Comparison of ENCODE assay signal across 28 cellular contexts in the genomic region with DNA sequence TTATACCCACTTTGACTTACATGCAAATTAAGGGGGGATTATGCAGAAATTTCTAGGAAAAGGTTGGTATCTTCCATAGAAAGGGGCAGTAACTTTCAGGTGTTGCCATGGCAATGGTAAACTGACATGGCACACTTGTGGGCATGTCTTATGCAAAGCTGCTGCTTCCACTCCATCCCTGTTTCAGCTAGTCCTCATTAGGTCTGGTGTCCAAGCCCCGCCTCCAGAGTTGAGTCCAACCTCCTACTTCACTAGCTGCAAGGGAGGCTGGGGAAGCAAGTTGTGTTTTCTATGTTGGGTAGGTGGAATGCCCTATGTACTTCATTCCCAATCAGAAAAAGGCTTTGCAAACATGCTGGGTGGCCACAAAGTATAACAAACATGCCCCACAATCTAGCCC. TPM values are rescaled to one million over a fixed set of nuclear protein-coding genes. Genes with fewer than 3 reads are reported as not detected.
"Had no signal": no experiment of that assay in that cellular context is flagged by ENCODE, and none has a peak within 500 bp of the region (broad histone marks: within the 10 kb centered on the region; RNA-seq: fewer than 3 reads in every experiment).

No MANE protein-coding gene starts in this region.

- H3K36me3 Mint-ChIP-seq: activated CD8-positive, alpha-beta memory T cell treated with anti-CD3 and anti-CD28 coated beads, Interleukin-2, amount 10 ng/mL, durations not matched to agents 7 days and 5 days had no signal

- H3K27ac Mint-ChIP-seq: activated CD8-positive, alpha-beta memory T cell treated with anti-CD3 and anti-CD28 coated beads, Interleukin-2, amount 10 ng/mL, durations not matched to agents 7 days and 5 days; activated naive CD4-positive, alpha-beta T cell treated with anti-CD3 and anti-CD28 coated beads for 36 hours; activated naive CD8-positive, alpha-beta T cell; activated T-cell treated with anti-CD3 and anti-CD28 coated beads, Interleukin-2, amount 50 U/mL, for 24 hours; activated T-helper 1 cell treated with anti-CD3 and anti-CD28 coated beads, Interleukin-12 subunit alpha, Interleukin-12 subunit beta, Interleukin-2, Interleukin-4 antibody, amounts not matched to agents 30 ng/mL and 10 ng/mL and 1 ng/mL, durations not matched to agents 14 hours and 24 hours and 36 hours had no signal

- ATAC-seq: activated CD4-positive, CD25-positive, alpha-beta regulatory T cell treated with anti-CD3 and anti-CD28 coated beads, Interleukin-2, amount 50 U/mL, for 24 hours; activated CD8-positive, alpha-beta memory T cell treated with anti-CD3 and anti-CD28 coated beads, Interleukin-2, amount 10 ng/mL, durations not matched to agents 7 days and 5 days had no signal

- H3K27ac ChIP-seq: brain microvascular endothelial cell, cardiac muscle cell, Peyer's patch, RWPE1, SJCRH30, WERI-Rb-1 had no signal

- H3K27me3 Mint-ChIP-seq: activated naive CD8-positive, alpha-beta T cell; activated T-cell treated with anti-CD3 and anti-CD28 coated beads, Interleukin-2, amount 50 U/mL, for 24 hours had no signal

- H3K36me3 ChIP-seq: brain microvascular endothelial cell, cardiac muscle cell, MG63, Peyer's patch, SJCRH30, WERI-Rb-1 had no signal

- H3K9me3 Mint-ChIP-seq: activated naive CD4-positive, alpha-beta T cell treated with anti-CD3 and anti-CD28 coated beads for 36 hours; activated T-cell treated with anti-CD3 and anti-CD28 coated beads, Interleukin-2, amount 50 U/mL, for 24 hours; activated T-helper 1 cell treated with anti-CD3 and anti-CD28 coated beads, Interleukin-12 subunit alpha, Interleukin-12 subunit beta, Interleukin-2, Interleukin-4 antibody, amounts not matched to agents 30 ng/mL and 10 ng/mL and 1 ng/mL, durations not matched to agents 14 hours and 24 hours and 36 hours had no signal

- H3K4me2 ChIP-seq: SK-N-SH had no signal

- H3K4me3 Mint-ChIP-seq: activated CD8-positive, alpha-beta memory T cell treated with anti-CD3 and anti-CD28 coated beads, Interleukin-2, amount 10 ng/mL, durations not matched to agents 7 days and 5 days; activated naive CD4-positive, alpha-beta T cell treated with anti-CD3 and anti-CD28 coated beads for 36 hours; activated naive CD8-positive, alpha-beta T cell; activated T-cell treated with anti-CD3 and anti-CD28 coated beads, Interleukin-2, amount 50 U/mL, for 24 hours; activated T-helper 1 cell treated with anti-CD3 and anti-CD28 coated beads, Interleukin-12 subunit alpha, Interleukin-12 subunit beta, Interleukin-2, Interleukin-4 antibody, amounts not matched to agents 30 ng/mL and 10 ng/mL and 1 ng/mL, durations not matched to agents 14 hours and 24 hours and 36 hours had no signal

- DNase-seq: activated CD4-positive, alpha-beta T cell treated with anti-CD3 and anti-CD28 coated beads for 4 hours; activated CD8-positive, alpha-beta memory T cell treated with anti-CD3 and anti-CD28 coated beads, Interleukin-2, amount 10 ng/mL, durations not matched to agents 7 days and 5 days; activated gamma-delta T cell; activated naive CD4-positive, alpha-beta T cell treated with anti-CD3 and anti-CD28 coated beads for 36 hours; activated T-cell treated with anti-CD3 and anti-CD28 coated beads, Interleukin-2, amount 50 U/mL, for 24 hours; brain microvascular endothelial cell; cerebellar nuclear complex; MG63; MV-4-11; NCI-H1092 treated with DMSO at 0.1 percent for 48 hours; NCI-H1417 treated with DMSO at 0.1 percent for 48 hours; NCI-H1694; NCI-H2029; NCI-H510A treated with DMSO at 0.1 percent for 48 hours; NCI-H69; NK-92 treated with Interleukin-12 subunit alpha and Interleukin-12 subunit beta, amount 100 ng/mL, for 24 hours; Peyer's patch; Right ventricle myocardium superior; SJCRH30; SK-N-SH; T-helper 1 cell; WERI-Rb-1 had no signal

- H3K4me3 ChIP-seq: cardiac muscle cell, MG63, Peyer's patch, SJCRH30 had no signal

- H3K4me1 Mint-ChIP-seq: activated CD8-positive, alpha-beta memory T cell treated with anti-CD3 and anti-CD28 coated beads, Interleukin-2, amount 10 ng/mL, durations not matched to agents 7 days and 5 days had no signal

- H3K9me2 ChIP-seq: SK-N-SH had no signal

- H3K9ac ChIP-seq: SK-N-SH had no signal

- H3K27me3 ChIP-seq: brain microvascular endothelial cell, cardiac muscle cell, MG63, Peyer's patch, SJCRH30 had no signal

- H3K9me3 ChIP-seq: MG63, Peyer's patch, SJCRH30, SK-N-SH had no signal

RNA-seq across cellular contexts. Expression of a gene that starts 14.7 kb away (rescaled TPM):
- total RNA-seq: activated CD8-positive, alpha-beta memory T cell treated with anti-CD3 and anti-CD28 coated beads, Interleukin-2, amount 10 ng/mL, durations not matched to agents 7 days and 5 days; activated naive CD4-positive, alpha-beta T cell treated with anti-CD3 and anti-CD28 coated beads for 36 hours; activated T-helper 1 cell treated with anti-CD3 and anti-CD28 coated beads, Interleukin-12 subunit alpha, Interleukin-12 subunit beta, Interleukin-2, Interleukin-4 antibody, amounts not matched to agents 30 ng/mL and 10 ng/mL and 1 ng/mL, durations not matched to agents 14 hours and 24 hours and 36 hours; Peyer's patch; T-helper 2 cell treated with Interferon-gamma antibody and Interleukin-4, amounts not matched to agents 100 ng/mL and 5 ng/mL, for 36 hours had no signal
- polyA plus RNA-seq: SK-N-SH had no signal

RNA-seq across cellular contexts. Expression of a gene that starts 31.9 kb away (rescaled TPM):
- total RNA-seq: activated CD8-positive, alpha-beta memory T cell treated with anti-CD3 and anti-CD28 coated beads, Interleukin-2, amount 10 ng/mL, durations not matched to agents 7 days and 5 days; activated naive CD4-positive, alpha-beta T cell treated with anti-CD3 and anti-CD28 coated beads for 36 hours; activated T-helper 1 cell treated with anti-CD3 and anti-CD28 coated beads, Interleukin-12 subunit alpha, Interleukin-12 subunit beta, Interleukin-2, Interleukin-4 antibody, amounts not matched to agents 30 ng/mL and 10 ng/mL and 1 ng/mL, durations not matched to agents 14 hours and 24 hours and 36 hours; SJCRH30; T-helper 2 cell treated with Interferon-gamma antibody and Interleukin-4, amounts not matched to agents 100 ng/mL and 5 ng/mL, for 36 hours had no signal
- polyA plus RNA-seq: SK-N-SH had no signal
